8 cellular contexts compared by ENCODE assay signal in the genomic region with DNA sequence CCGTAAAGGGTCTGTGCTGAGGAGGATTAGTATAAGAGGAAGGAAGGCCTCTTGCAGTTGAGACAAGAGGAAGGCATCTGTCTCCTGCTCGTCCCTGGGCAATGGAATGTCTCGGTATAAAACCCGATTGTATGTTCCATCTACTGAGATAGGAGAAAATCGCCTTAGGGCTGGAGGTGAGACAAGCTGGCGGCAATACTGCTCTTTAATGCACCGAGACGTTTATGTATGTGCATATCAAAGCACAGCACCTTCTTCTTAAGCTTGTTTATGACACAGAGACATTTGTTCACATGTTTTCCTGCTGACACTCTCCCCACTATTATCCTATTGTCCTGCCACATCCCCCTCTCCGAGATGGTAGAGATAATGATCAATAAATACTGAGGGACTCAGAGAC. TPM values are rescaled to one million over a fixed set of nuclear protein-coding genes. Genes with fewer than 3 reads are reported as not detected.
DNase-seq lines count a peak whose midpoint lies in the region; ATAC-seq and TF ChIP-seq lines count a peak whose summit lies in the region.
"Not testable (repeated sequence)": the region's sequence is repeated elsewhere in the genome, so short reads cannot be mapped to it uniquely, and the experiment has no call there.

No MANE protein-coding gene starts in this region.

- H3K27me3 ChIP-seq in GM23338 (ENCODE audit: insufficient read depth); HUES64 (ENCODE audit: insufficient read depth, low read length); hepatocyte; iPS-18a (ENCODE audit: control insufficient read depth, insufficient read depth, low read length); osteoblast (ENCODE audit: insufficient read depth, low read length): not testable (repeated sequence)

- H3K36me3 ChIP-seq in GM23338 (ENCODE audit: insufficient read depth); hepatocyte (replicated peaks; ENCODE audit: insufficient read depth, low read depth); osteoblast (ENCODE audit: insufficient read depth, low read length): not testable (repeated sequence)
- H3K36me3 ChIP-seq in HUES64 (ENCODE audit: insufficient read depth, low read length): peaks cover 22% of the 10 kb centered on the region
- H3K36me3 ChIP-seq in iPS-18a (ENCODE audit: control insufficient read depth, low read depth, low read length): peaks cover 12% of the 10 kb centered on the region

- H3K9me3 ChIP-seq in HUES64 (ENCODE audit: insufficient read depth, low read depth, low read length) (peaks cover 28% of the 10 kb centered on the region), hepatocyte (ENCODE audit: low read depth) (peaks cover 11% of the 10 kb centered on the region), iPS-18a (ENCODE audit: control insufficient read depth, low read depth, low read length) (peaks cover 15% of the 10 kb centered on the region)
- not testable (repeated sequence) for H3K9me3 ChIP-seq in osteoblast (ENCODE audit: low read depth, low read length)

- 59% methylated on average over 9 of the region's 9 CpGs for WGBS in HUES64
- 47% methylated on average over 9 of the region's 9 CpGs for whole genome bisulfite sequencing in hepatocyte (ENCODE audit: low lambda C conversion rate, missing lambda C conversion rate)

- peaks cover 59% of the 10 kb centered on the region for H3K9me3 Mint-ChIP-seq in GM23338
- H3K9me3 Mint-ChIP-seq in activated CD4-positive, alpha-beta T cell treated with anti-CD3 and anti-CD28 coated beads, Interleukin-2, amount 10 ng/mL, durations not matched to agents 24 days and 14 days: peaks cover 44% of the 10 kb centered on the region
- peaks cover 11% of the 10 kb centered on the region for H3K9me3 Mint-ChIP-seq in natural killer cell treated with Interleukin-12 subunit alpha and Interleukin-12 subunit beta and Interleukin-15 and Interleukin-18, amount 100 ng/mL, for 72 hours

- H3K4me3 ChIP-seq in GM23338 (peak overlapping the region; percentile 86), HUES64 (ENCODE audit: low read length) (peak overlapping the region; percentile 63), iPS-18a (ENCODE audit: low read length) (peak overlapping the region; percentile 96)
- H3K4me3 ChIP-seq in hepatocyte; osteoblast (ENCODE audit: insufficient read depth, low read length): not testable (repeated sequence)

- H2AFZ ChIP-seq in GM23338, hepatocyte: not testable (repeated sequence)
- H2AFZ ChIP-seq in osteoblast (ENCODE audit: low read length): peak overlapping the region; percentile 29

- H3K27ac ChIP-seq in 22Rv1 (peak overlapping the region; percentile 38; the same call in 1 of the 2 replicates), GM23338 (ENCODE audit: low read depth) (peak overlapping the region; percentile 100), HUES64 (ENCODE audit: low read depth, low read length) (peak overlapping the region; percentile 96), hepatocyte (peak overlapping the region; percentile 68), iPS-18a (ENCODE audit: low read length) (peak overlapping the region; percentile 56)
- not testable (repeated sequence) for H3K27ac ChIP-seq in osteoblast (ENCODE audit: low read depth, low read length)

- not testable (repeated sequence) for TF ChIP-seq CTCF in 22Rv1 (IDR thresholded peaks at IDR 0.05); GM23338 (conservative IDR thresholded peaks at IDR 0.05; ENCODE audit: low read depth in 2 of 2); hepatocyte (IDR thresholded peaks at IDR 0.05; ENCODE audit: poor library complexity); osteoblast (IDR thresholded peaks at IDR 0.05; ENCODE audit: extremely low read depth, low read depth, low read length)

- H3K27ac Mint-ChIP-seq in GM23338: peak overlapping the region; percentile 99
- H3K27ac Mint-ChIP-seq in activated CD4-positive, alpha-beta T cell treated with anti-CD3 and anti-CD28 coated beads, Interleukin-2, amount 10 ng/mL, durations not matched to agents 24 days and 14 days; natural killer cell treated with Interleukin-12 subunit alpha and Interleukin-12 subunit beta and Interleukin-15 and Interleukin-18, amount 100 ng/mL, for 72 hours: not testable (repeated sequence)

- peaks cover 55% of the 10 kb centered on the region for H3K4me1 Mint-ChIP-seq in GM23338
- H3K4me1 Mint-ChIP-seq in activated CD4-positive, alpha-beta T cell treated with anti-CD3 and anti-CD28 coated beads, Interleukin-2, amount 10 ng/mL, durations not matched to agents 24 days and 14 days: peaks cover 11% of the 10 kb centered on the region
- peaks cover 25 to 26% of the 10 kb centered on the region in 2 donors for H3K4me1 Mint-ChIP-seq in natural killer cell treated with Interleukin-12 subunit alpha and Interleukin-12 subunit beta and Interleukin-15 and Interleukin-18, amount 100 ng/mL, for 72 hours (ENCODE audit: low read depth in 2 of 2)

- intact Hi-C loops in activated CD4-positive, alpha-beta T cell treated with anti-CD3 and anti-CD28 coated beads, Interleukin-2, amount 10 ng/mL, durations not matched to agents 24 days and 14 days (cut with micrococcal nuclease): not testable (repeated sequence)

- not testable (repeated sequence) for H4K20me1 ChIP-seq in GM23338 (replicated peaks; ENCODE audit: insufficient read depth); hepatocyte (ENCODE audit: insufficient read depth, poor library complexity, severe bottlenecking); osteoblast (ENCODE audit: insufficient read depth, low read length)

- H3K9me2 ChIP-seq in GM23338 (ENCODE audit: insufficient read depth); hepatocyte (replicated peaks; ENCODE audit: insufficient read depth): not testable (repeated sequence)

- H3K4me3 Mint-ChIP-seq in GM23338: peak overlapping the region; percentile 99
- peak overlapping the region; percentile 26 for H3K4me3 Mint-ChIP-seq in activated CD4-positive, alpha-beta T cell treated with anti-CD3 and anti-CD28 coated beads, Interleukin-2, amount 10 ng/mL, durations not matched to agents 24 days and 14 days
- peak overlapping the region; percentile 17 for H3K4me3 Mint-ChIP-seq in natural killer cell treated with Interleukin-12 subunit alpha and Interleukin-12 subunit beta and Interleukin-15 and Interleukin-18, amount 100 ng/mL, for 72 hours

- H3F3A ChIP-seq in GM23338 (replicated peaks; ENCODE audit: low read depth): peaks cover 23% of the 10 kb centered on the region; the same call in 1 of the 2 replicates

- peaks cover 15% of the 10 kb centered on the region for H3K27me3 Mint-ChIP-seq in GM23338 (ENCODE audit: insufficient read depth, low read depth, poor library complexity)
- not testable (repeated sequence) for H3K27me3 Mint-ChIP-seq in activated CD4-positive, alpha-beta T cell treated with anti-CD3 and anti-CD28 coated beads, Interleukin-2, amount 10 ng/mL, durations not matched to agents 24 days and 14 days
- peaks cover 13 to 14% of the 10 kb centered on the region in 2 donors for H3K27me3 Mint-ChIP-seq in natural killer cell treated with Interleukin-12 subunit alpha and Interleukin-12 subunit beta and Interleukin-15 and Interleukin-18, amount 100 ng/mL, for 72 hours

- H3K79me2 ChIP-seq in GM23338 (replicated peaks; ENCODE audit: insufficient read depth) (peaks cover 37% of the 10 kb centered on the region), hepatocyte (peaks cover 33% of the 10 kb centered on the region), osteoblast (ENCODE audit: insufficient read depth, low read length) (peaks cover 28% of the 10 kb centered on the region)

- H3K4me1 ChIP-seq in GM23338 (ENCODE audit: insufficient read depth): peaks cover 28% of the 10 kb centered on the region
- H3K4me1 ChIP-seq in HUES64 (ENCODE audit: insufficient read depth, low read length): peaks cover 42% of the 10 kb centered on the region
- not testable (repeated sequence) for H3K4me1 ChIP-seq in hepatocyte (ENCODE audit: insufficient read depth); osteoblast (ENCODE audit: insufficient read depth, low read length)
- H3K4me1 ChIP-seq in iPS-18a (ENCODE audit: control insufficient read depth, low read depth, low read length): peaks cover 15% of the 10 kb centered on the region

- H3K9ac ChIP-seq in HUES64 (ENCODE audit: low read depth, low read length) (peak overlapping the region; percentile 82), iPS-18a (ENCODE audit: low read length) (peak overlapping the region; percentile 98)

- H3K4me2 ChIP-seq in GM23338: peak overlapping the region; percentile 75
- H3K4me2 ChIP-seq in hepatocyte; osteoblast (ENCODE audit: insufficient read depth, low read length): not testable (repeated sequence)

- not testable (repeated sequence) for ATAC-seq in GM23338; natural killer cell treated with Interleukin-12 subunit alpha and Interleukin-12 subunit beta and Interleukin-15 and Interleukin-18, amount 100 ng/mL, for 72 hours

- DNase-seq in GM23338 (ENCODE audit: low spot score); activated CD4-positive, alpha-beta T cell treated with anti-CD3 and anti-CD28 coated beads, Interleukin-2, amount 10 ng/mL, durations not matched to agents 24 days and 14 days; hepatocyte (ENCODE audit: low spot score); natural killer cell treated with Interleukin-12 subunit alpha and Interleukin-12 subunit beta and Interleukin-15 and Interleukin-18, amount 100 ng/mL, for 72 hours (ENCODE audit: low spot score); osteoblast (ENCODE audit: insufficient read length, low spot score, missing footprints): not testable (repeated sequence)

- peaks cover 63% of the 10 kb centered on the region for H3K36me3 Mint-ChIP-seq in GM23338 (ENCODE audit: low read depth)
- H3K36me3 Mint-ChIP-seq in activated CD4-positive, alpha-beta T cell treated with anti-CD3 and anti-CD28 coated beads, Interleukin-2, amount 10 ng/mL, durations not matched to agents 24 days and 14 days (ENCODE audit: low read depth): peaks cover 45% of the 10 kb centered on the region
- H3K36me3 Mint-ChIP-seq in natural killer cell treated with Interleukin-12 subunit alpha and Interleukin-12 subunit beta and Interleukin-15 and Interleukin-18, amount 100 ng/mL, for 72 hours: peaks cover 50% of the 10 kb centered on the region

RNA-seq across cellular contexts. Expression of gene ZNF649, which starts 1.3 kb away (rescaled TPM):
- total RNA-seq in GM23338 (2014; rRNA removed; shearing (Covaris generic)): 68.9 and 75.5 TPM in 2 replicates
- 29.2 and 40.6 TPM in 2 replicates for polyA plus RNA-seq in GM23338 (2016; fragmentation: Nextera tagmentation; extraction: Ambion mirVana)
- 33.2 TPM for polyA plus RNA-seq in HUES64 (2013, experiment 1 of 2)
- 35.7 TPM for polyA plus RNA-seq in HUES64 (2013, experiment 2 of 2)
- 10.7 and 11.0 TPM in 2 replicates for total RNA-seq in activated CD4-positive, alpha-beta T cell treated with anti-CD3 and anti-CD28 coated beads, Interleukin-2, amount 10 ng/mL, durations not matched to agents 24 days and 14 days
- total RNA-seq in hepatocyte: 13.6 and 16.0 TPM in 2 replicates
- polyA plus RNA-seq in hepatocyte: 4.9 and 8.6 TPM in 2 replicates
- total RNA-seq in natural killer cell treated with Interleukin-12 subunit alpha and Interleukin-12 subunit beta and Interleukin-15 and Interleukin-18, amount 100 ng/mL, for 72 hours: 10 to 100 TPM; 10.0 to 14.0 TPM
- 5.4 and 7.7 TPM in 2 replicates for total RNA-seq in osteoblast

RNA-seq across cellular contexts. Expression of gene ZNF577, which starts 18.4 kb away (rescaled TPM):
- total RNA-seq in GM23338 (2014; rRNA removed; shearing (Covaris generic)): 27.4 and 37.7 TPM in 2 replicates
- polyA plus RNA-seq in GM23338 (2016; fragmentation: Nextera tagmentation; extraction: Ambion mirVana) (11.2 and 18.3 TPM in 2 replicates), hepatocyte (7.4 and 11.1 TPM in 2 replicates)
- polyA plus RNA-seq in HUES64 (2013, experiment 1 of 2): 8.8 TPM
- 10.1 TPM for polyA plus RNA-seq in HUES64 (2013, experiment 2 of 2)
- total RNA-seq in activated CD4-positive, alpha-beta T cell treated with anti-CD3 and anti-CD28 coated beads, Interleukin-2, amount 10 ng/mL, durations not matched to agents 24 days and 14 days: 5.4 and 6.9 TPM in 2 replicates
- total RNA-seq in hepatocyte (10.4 and 16.3 TPM in 2 replicates), osteoblast (10.5 and 12.1 TPM in 2 replicates)
- 1 to 10 TPM; 8.1 to 9.8 TPM for total RNA-seq in natural killer cell treated with Interleukin-12 subunit alpha and Interleukin-12 subunit beta and Interleukin-15 and Interleukin-18, amount 100 ng/mL, for 72 hours

RNA-seq across cellular contexts. Expression of gene ZNF613, which starts 21.2 kb away (rescaled TPM):
- 11.6 and 18.1 TPM in 2 replicates for total RNA-seq in GM23338 (2014; rRNA removed; shearing (Covaris generic))
- 6.0 and 13.8 TPM in 2 replicates for polyA plus RNA-seq in GM23338 (2016; fragmentation: Nextera tagmentation; extraction: Ambion mirVana)
- 8.4 TPM for polyA plus RNA-seq in HUES64 (2013, experiment 1 of 2)
- polyA plus RNA-seq in HUES64 (2013, experiment 2 of 2): 10.8 TPM
- 3.5 and 5.0 TPM in 2 replicates for total RNA-seq in activated CD4-positive, alpha-beta T cell treated with anti-CD3 and anti-CD28 coated beads, Interleukin-2, amount 10 ng/mL, durations not matched to agents 24 days and 14 days
- 4.3 and 6.5 TPM in 2 replicates for total RNA-seq in hepatocyte
- 3.8 and 5.2 TPM in 2 replicates for polyA plus RNA-seq in hepatocyte
- 1 to 10 TPM; 4.8 to 6.0 TPM for total RNA-seq in natural killer cell treated with Interleukin-12 subunit alpha and Interleukin-12 subunit beta and Interleukin-15 and Interleukin-18, amount 100 ng/mL, for 72 hours
- 6.5 and 8.0 TPM in 2 replicates for total RNA-seq in osteoblast

Comparison
In these comparisons a context has a peak if more than half of its experiments do, and no peak if none do; other contexts are left out.
1. H3K4me3 Mint-ChIP-seq: peak in every context shown above with its lines; median percentile 99 in GM23338; 26 in activated CD4-positive, alpha-beta T cell treated with anti-CD3 and anti-CD28 coated beads, Interleukin-2, amount 10 ng/mL, durations not matched to agents 24 days and 14 days; 17 in natural killer cell treated with Interleukin-12 subunit alpha and Interleukin-12 subunit beta and Interleukin-15 and Interleukin-18, amount 100 ng/mL, for 72 hours.